In genomic region chr15:97806731-97807130, GRCh38 we compare ENCODE assay signal across 34 cellular contexts.
"Had no signal": no experiment of that assay in that cellular context is flagged by ENCODE, and none has a peak within 500 bp of the region (broad histone marks: within the 10 kb centered on the region; RNA-seq: fewer than 3 reads in every experiment).

No MANE protein-coding gene starts in this region.

- H3K4me3 ChIP-seq: MG63 had no signal

- H3K27me3 ChIP-seq: MG63 had no signal

- H3K36me3 ChIP-seq: MG63 had no signal

- DNase-seq: Karpas-422, Kasumi-1, MG63, MM.1S, MV-4-11, NCI-H1048, NCI-H1092, NCI-H1092 treated with DMSO at 0.1 percent for 48 hours, NCI-H1105, NCI-H1105 treated with DMSO at 0.1 percent for 48 hours, NCI-H1417 treated with DMSO at 0.1 percent for 48 hours, NCI-H1436, NCI-H1436 treated with DMSO at 0.1 percent for 48 hours, NCI-H146, NCI-H1694, NCI-H1694 treated with DMSO at 0.1 percent for 48 hours, NCI-H187, NCI-H187 treated with DMSO at 0.1 percent for 48 hours, NCI-H1930, NCI-H2029, NCI-H2029 treated with DMSO at 0.1 percent for 48 hours, NCI-H2081, NCI-H2081 treated with DMSO at 0.1 percent for 48 hours, NCI-H2107, NCI-H2171, NCI-H2171 treated with DMSO at 0.1 percent for 48 hours, NCI-H2227 treated with DMSO at 0.1 percent for 48 hours, NCI-H226, NCI-H345, NCI-H446, NCI-H446 treated with DMSO at 0.1 percent for 48 hours, NCI-H510A, NCI-H510A treated with DMSO at 0.1 percent for 48 hours had no signal

- H3K27ac ChIP-seq: KMS-11 had no signal
